In genomic region chr6:131755597-131755996, GRCh38 we compare ENCODE assay signal across 1 cellular context.
TF ChIP-seq lines count a peak whose summit lies in the region.

No MANE protein-coding gene starts in this region.

TF ChIP-seq in HepG2, 621 proteins besides CTCF, POLR2A, EP300 and RAD21 (continued from another document):
- TF ChIP-seq SAP130 (CRISPR knock-in tag; IDR thresholded peaks at IDR 0.05; ENCODE audit: low read depth) (no peak), CSRNP2 (CRISPR knock-in tag; conservative IDR thresholded peaks at IDR 0.05; ENCODE audit: low read depth) (no peak), U2AF2 (IDR thresholded peaks at IDR 0.05; ENCODE audit: low read depth, low read length) (no peak), ZNF83 (CRISPR knock-in tag; IDR thresholded peaks at IDR 0.05; ENCODE audit: borderline replicate concordance) (no peak)
